ENCODE assay signal across 8 cellular contexts in the genomic region with DNA sequence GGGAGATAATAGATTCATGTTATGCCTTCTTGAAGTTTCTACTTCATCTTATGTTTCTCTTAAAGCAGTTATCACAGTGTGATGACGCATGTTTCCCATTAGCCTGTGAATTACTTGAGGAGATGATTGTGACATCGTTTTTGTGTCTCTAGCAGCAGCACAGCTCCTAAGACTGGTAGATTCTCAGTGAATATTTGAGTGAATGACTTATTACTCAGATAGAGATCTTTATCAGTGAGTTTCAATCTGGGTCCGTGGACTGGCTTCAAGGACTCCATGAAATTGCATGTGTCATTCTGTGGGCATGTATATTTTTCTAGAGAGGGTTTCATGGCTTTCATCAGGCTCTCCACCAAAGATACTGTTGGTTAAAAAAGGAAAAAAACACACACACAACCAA. TPM values are rescaled to one million over a fixed set of nuclear protein-coding genes. Genes with fewer than 3 reads are reported as not detected.
DNase-seq lines count a peak whose midpoint lies in the region; ATAC-seq and TF ChIP-seq lines count a peak whose summit lies in the region.

No MANE protein-coding gene starts in this region.

- peaks cover 5% of the 10 kb centered on the region; the same call in 1 of the 2 replicates for H3K36me3 Mint-ChIP-seq in HFFc6 (ENCODE audit: low read depth)
- H3K36me3 Mint-ChIP-seq in activated naive CD8-positive, alpha-beta T cell treated with anti-CD3 and anti-CD28 coated beads, Interleukin-2, amount 50 U/mL, for 24 hours (ENCODE audit: low read depth) = peaks cover 7% of the 10 kb centered on the region

- H3K9me3 Mint-ChIP-seq in HFFc6 = no peaks in the 10 kb centered on the region
- no peaks in the 10 kb centered on the region for H3K9me3 Mint-ChIP-seq in activated naive CD8-positive, alpha-beta T cell treated with anti-CD3 and anti-CD28 coated beads, Interleukin-2, amount 50 U/mL, for 24 hours

- H3K4me3 ChIP-seq in mucosa of stomach (ENCODE audit: low read length) = no peak overlapping the region

- peak overlapping the region; percentile 94 for H3K27ac Mint-ChIP-seq in HFFc6
- peak overlapping the region; percentile 93 for H3K27ac Mint-ChIP-seq in activated naive CD8-positive, alpha-beta T cell treated with anti-CD3 and anti-CD28 coated beads, Interleukin-2, amount 50 U/mL, for 24 hours

- peaks cover 60% of the 10 kb centered on the region for H3K4me1 ChIP-seq in mucosa of stomach (ENCODE audit: control insufficient read depth, insufficient read depth, low read length)

- H3K27me3 ChIP-seq in mucosa of stomach (ENCODE audit: control insufficient read depth, insufficient read depth, low read length) = no peaks in the 10 kb centered on the region

- peak overlapping the region; percentile 2 for H3K9ac ChIP-seq in mucosa of stomach (ENCODE audit: low read length)

- no peaks in the 10 kb centered on the region for H3K9me3 ChIP-seq in mucosa of stomach (ENCODE audit: control insufficient read depth, low read length)

- H3K4me3 Mint-ChIP-seq in HFFc6 = peak overlapping the region; percentile 75
- peak overlapping the region; percentile 65 for H3K4me3 Mint-ChIP-seq in activated naive CD8-positive, alpha-beta T cell treated with anti-CD3 and anti-CD28 coated beads, Interleukin-2, amount 50 U/mL, for 24 hours

- no peak for TF ChIP-seq CTCF in HFFc6 (IDR thresholded peaks at IDR 0.05)

- peaks cover 67% of the 10 kb centered on the region for H3K4me1 Mint-ChIP-seq in HFFc6 (ENCODE audit: low read depth)
- peaks cover 78% of the 10 kb centered on the region for H3K4me1 Mint-ChIP-seq in activated naive CD8-positive, alpha-beta T cell treated with anti-CD3 and anti-CD28 coated beads, Interleukin-2, amount 50 U/mL, for 24 hours

- no peaks in the 10 kb centered on the region for H3K27me3 Mint-ChIP-seq in HFFc6 (ENCODE audit: insufficient read depth)
- H3K27me3 Mint-ChIP-seq in activated naive CD8-positive, alpha-beta T cell treated with anti-CD3 and anti-CD28 coated beads, Interleukin-2, amount 50 U/mL, for 24 hours = no peaks in the 10 kb centered on the region

- no peaks in the 10 kb centered on the region for H3K36me3 ChIP-seq in mucosa of stomach (ENCODE audit: control insufficient read depth, insufficient read depth, low read length)

- peak; percentile 63 for ATAC-seq in activated naive CD8-positive, alpha-beta T cell treated with anti-CD3 and anti-CD28 coated beads, Interleukin-2, amount 50 U/mL, for 24 hours

- DNase-seq in A172 (ENCODE audit: low spot score) (peak; percentile 55), HFFc6 (peak; percentile 97), NCI-H187 treated with DMSO at 0.1 percent for 48 hours (lab: John Stamatoyannopoulos, UW) (no peak), KG1 (lab: John Stamatoyannopoulos, UW) (no peak), SW480 (ENCODE audit: low spot score) (no peak)
- no peak for DNase-seq in activated naive CD8-positive, alpha-beta T cell treated with anti-CD3 and anti-CD28 coated beads, Interleukin-2, amount 50 U/mL, for 24 hours
- DNase-seq in activated CD8-positive, alpha-beta memory T cell treated with anti-CD3 and anti-CD28 coated beads for 24 hours = no peak

RNA-seq across cellular contexts. Expression of a gene that starts 29.9 kb away (rescaled TPM):
- total RNA-seq in A172 (2014; rRNA removed; shearing (Covaris generic)) = 0.38 and 1.2 TPM in 2 replicates
- total RNA-seq in HFFc6 (2021; fragmentation: NEBNext Ultra II Directional; extraction: Animal tissue kit (Norgen Biotek cat#: 25700)) = 1 to 10 TPM; 2.9 to 8.8 (median 4.6) TPM

Comparison
In these comparisons a context has a peak if more than half of its experiments do, and no peak if none do; other contexts are left out.
1. DNase-seq: peak in A172 (single experiment) and HFFc6 (single experiment); none in activated naive CD8-positive, alpha-beta T cell treated with anti-CD3 and anti-CD28 coated beads, Interleukin-2, amount 50 U/mL, for 24 hours (single experiment), NCI-H187 treated with DMSO at 0.1 percent for 48 hours (single experiment), KG1 (single experiment), SW480 (single experiment) and activated CD8-positive, alpha-beta memory T cell treated with anti-CD3 and anti-CD28 coated beads for 24 hours (single experiment).